In genomic region chr9:111064160-111064733, GRCh38 we compare ENCODE assay signal across 28 cellular contexts. TPM values are rescaled to one million over a fixed set of nuclear protein-coding genes. Genes with fewer than 3 reads are reported as not detected.
DNase-seq lines count a peak whose midpoint lies in the region; ATAC-seq and TF ChIP-seq lines count a peak whose summit lies in the region.
"Had no signal": no experiment of that assay in that cellular context is flagged by ENCODE, and none has a peak within 500 bp of the region (broad histone marks: within the 10 kb centered on the region; RNA-seq: fewer than 3 reads in every experiment).

No MANE protein-coding gene starts in this region.

- intact Hi-C loops in posterior cingulate gyrus (cut with DNase I), result no loop called here

- H3K27ac ChIP-seq in osteoblast (ENCODE audit: low read depth, low read length), result no peak overlapping the region
- H3K27ac ChIP-seq: BLaER1 treated with 17β-estradiol and CSF1 and Interleukin-3, amounts not matched to agents 10 nM and 100 nM; HL-60; KMS-11; SJSA1 had no signal

- no peaks in the 10 kb centered on the region for H3K4me1 Mint-ChIP-seq in activated T-cell treated with anti-CD3 and anti-CD28 coated beads, Interleukin-2, amount 50 U/mL, for 72 hours (ENCODE audit: low read depth)
- H3K4me1 Mint-ChIP-seq: CD4-positive, alpha-beta memory T cell had no signal

- no peak overlapping the region for H3K4me3 Mint-ChIP-seq in activated T-cell treated with anti-CD3 and anti-CD28 coated beads, Interleukin-2, amount 50 U/mL, for 72 hours
- H3K4me3 Mint-ChIP-seq: CD4-positive, alpha-beta memory T cell had no signal

- H3K27me3 ChIP-seq in osteoblast (ENCODE audit: insufficient read depth, low read length), result no peaks in the 10 kb centered on the region
- H3K27me3 ChIP-seq: BLaER1 treated with 17β-estradiol and CSF1 and Interleukin-3, amounts not matched to agents 10 nM and 100 nM; SJSA1 had no signal

- peaks cover 5 to 6% of the 10 kb centered on the region in 2 donors for H3K9me3 Mint-ChIP-seq in activated T-cell treated with anti-CD3 and anti-CD28 coated beads, Interleukin-2, amount 50 U/mL, for 72 hours

- peak; percentile 53 for DNase-seq in GM10266 (ENCODE audit: extremely low spot score)
- no peak for DNase-seq in osteoblast (ENCODE audit: insufficient read length, low spot score, missing footprints)
- no peak for DNase-seq in HEK293T (ENCODE audit: extremely low spot score)
- DNase-seq in posterior cingulate gyrus, result no peak
- DNase-seq in G401 (ENCODE audit: low spot score), result no peak
- no peak for DNase-seq in activated T-cell treated with anti-CD3 and anti-CD28 coated beads, Interleukin-2, amount 50 U/mL, for 72 hours
- DNase-seq: Caco-2; CD4-positive, alpha-beta memory T cell; DMS79; EL; GF-D8; NCI-H1048; NCI-H1417; NCI-H1694 treated with DMSO at 0.1 percent for 48 hours; NCI-H2081; NCI-H2227 treated with DMSO at 0.1 percent for 48 hours; NCI-H526 treated with DMSO at 0.1 percent for 48 hours; Right ventricle myocardium superior; RPMI8226; T-helper 2 cell had no signal

- in situ Hi-C loops in G401 (cut with HindIII; ENCODE audit: low sequenced_read_pairs), result no loop called here

- peak overlapping the region; percentile 38 for H2AFZ ChIP-seq in osteoblast (ENCODE audit: low read length)

- CTCF ChIA-PET in HEK293T (lab: Yijun Ruan, JAX), result no interaction called here

- TF ChIP-seq CTCF in GM10266 (IDR thresholded peaks at IDR 0.05; ENCODE audit: control insufficient read depth, insufficient read depth, low read depth, missing control alignments) (no peak), osteoblast (IDR thresholded peaks at IDR 0.05; ENCODE audit: extremely low read depth, low read depth, low read length) (no peak)

- peaks cover 7% of the 10 kb centered on the region for H3K4me1 ChIP-seq in osteoblast (ENCODE audit: insufficient read depth, low read length)
- H3K4me1 ChIP-seq: Caco-2, SJSA1 had no signal

- POLR2A ChIA-PET in HEK293T (lab: Yijun Ruan, JAX), result no interaction called here

- H3K9me3 ChIP-seq in osteoblast (ENCODE audit: low read depth, low read length), result no peaks in the 10 kb centered on the region
- H3K9me3 ChIP-seq: Caco-2, SJSA1 had no signal

- H3K36me3 Mint-ChIP-seq in activated T-cell treated with anti-CD3 and anti-CD28 coated beads, Interleukin-2, amount 50 U/mL, for 72 hours (ENCODE audit: insufficient read depth in 2 of 2), result no peaks in the 10 kb centered on the region
- H3K36me3 Mint-ChIP-seq: CD4-positive, alpha-beta memory T cell; IgD-negative memory B cell had no signal

- H3K79me2 ChIP-seq in osteoblast (ENCODE audit: insufficient read depth, low read length), result no peaks in the 10 kb centered on the region

- H4K20me1 ChIP-seq in osteoblast (ENCODE audit: insufficient read depth, low read length), result no peaks in the 10 kb centered on the region
- H4K20me1 ChIP-seq: BLaER1 treated with 17β-estradiol and CSF1 and Interleukin-3, amounts not matched to agents 10 nM and 100 nM had no signal

- H3K27ac Mint-ChIP-seq in activated T-cell treated with anti-CD3 and anti-CD28 coated beads, Interleukin-2, amount 50 U/mL, for 72 hours, result no peak overlapping the region
- H3K27ac Mint-ChIP-seq: CD4-positive, alpha-beta memory T cell had no signal

- H3K4me2 ChIP-seq in osteoblast (ENCODE audit: insufficient read depth, low read length), result no peak overlapping the region
- H3K4me2 ChIP-seq: BLaER1 treated with 17β-estradiol and CSF1 and Interleukin-3, amounts not matched to agents 10 nM and 100 nM; KMS-11 had no signal

- peak; percentile 67 for ATAC-seq in GM18511 (IDR thresholded peaks at IDR 0.05; ENCODE audit: unreplicated experiment)
- ATAC-seq in HG03439 (IDR thresholded peaks at IDR 0.05; ENCODE audit: unreplicated experiment), result peak; percentile 48
- ATAC-seq in activated T-cell treated with anti-CD3 and anti-CD28 coated beads, Interleukin-2, amount 50 U/mL, for 72 hours (replicated peaks in 1 of 2), result no peak
- ATAC-seq: HCT116 had no signal

- no peak overlapping the region for H3K4me3 ChIP-seq in osteoblast (ENCODE audit: insufficient read depth, low read length)
- H3K4me3 ChIP-seq: BLaER1 treated with 17β-estradiol and CSF1 and Interleukin-3, amounts not matched to agents 10 nM and 100 nM; SJSA1 had no signal

- no peaks in the 10 kb centered on the region for H3K36me3 ChIP-seq in osteoblast (ENCODE audit: insufficient read depth, low read length)
- H3K36me3 ChIP-seq: BLaER1 treated with 17β-estradiol and CSF1 and Interleukin-3, amounts not matched to agents 10 nM and 100 nM; SJSA1 had no signal

- H3K27me3 Mint-ChIP-seq in activated T-cell treated with anti-CD3 and anti-CD28 coated beads, Interleukin-2, amount 50 U/mL, for 72 hours (ENCODE audit: low read depth), result peaks cover 8% of the 10 kb centered on the region

TF ChIP-seq in HEK293T, 16 proteins besides CTCF, POLR2A, EP300 and RAD21:
- TF ChIP-seq FOXA1 (IDR thresholded peaks at IDR 0.05) (no peak), SP1 (IDR thresholded peaks at IDR 0.05) (no peak), L3MBTL2 (conservative IDR thresholded peaks at IDR 0.05) (no peak), TARDBP (IDR thresholded peaks at IDR 0.05) (no peak), LEF1 (IDR thresholded peaks at IDR 0.05; ENCODE audit: borderline replicate concordance) (no peak)
TF ChIP-seq in HEK293T: peak in this region for 0.

RNA-seq across cellular contexts. Expression of gene LPAR1, which starts 26.0 kb away (rescaled TPM):
- 119 and 151 TPM in 2 replicates for total RNA-seq in osteoblast
- not detected in 2 replicates for total RNA-seq in G401 (2014; rRNA removed; shearing (Covaris generic))
- total RNA-seq in activated T-cell treated with anti-CD3 and anti-CD28 coated beads, Interleukin-2, amount 50 U/mL, for 72 hours, result not detected

Comparison
In these comparisons a context has a peak if more than half of its experiments do, and no peak if none do; other contexts are left out.
1. ATAC-seq: peak in GM18511 (single experiment) and HG03439 (single experiment); none in activated T-cell treated with anti-CD3 and anti-CD28 coated beads, Interleukin-2, amount 50 U/mL, for 72 hours (0 of 2).
2. RNA of gene LPAR1, which starts 26.0 kb away (total RNA-seq): 119 to 151 TPM in osteoblast; not detected in G401 and not detected in activated T-cell treated with anti-CD3 and anti-CD28 coated beads, Interleukin-2, amount 50 U/mL, for 72 hours; every median in the first group is over 100 times any median in the second.